ENCODE assay signal across 8 cellular contexts in genomic region chr17:76354747-76355310, GRCh38. TPM values are rescaled to one million over a fixed set of nuclear protein-coding genes. Genes with fewer than 3 reads are reported as not detected.
A peak's percentile ranks its signal among the peaks of the same experiment; 100 is the strongest.
DNase-seq lines count a peak whose midpoint lies in the region; ATAC-seq and TF ChIP-seq lines count a peak whose summit lies in the region.

No MANE protein-coding gene starts in this region.

- no peak overlapping the region for H3K27ac Mint-ChIP-seq in activated naive CD8-positive, alpha-beta T cell treated with anti-CD3 and anti-CD28 coated beads for 36 hours

- peak overlapping the region; percentile 52 for H3K4me3 Mint-ChIP-seq in activated naive CD8-positive, alpha-beta T cell treated with anti-CD3 and anti-CD28 coated beads for 36 hours

- TF ChIP-seq CTCF in MM.1S (IDR thresholded peaks at IDR 0.05; ENCODE audit: low read length) (no peak), osteoblast (IDR thresholded peaks at IDR 0.05; ENCODE audit: extremely low read depth, low read depth, low read length) (no peak)

- no peaks in the 10 kb centered on the region for H3K9me3 Mint-ChIP-seq in activated naive CD8-positive, alpha-beta T cell treated with anti-CD3 and anti-CD28 coated beads for 36 hours

- H3K79me2 ChIP-seq in MM.1S (ENCODE audit: low read length) (peaks cover 32% of the 10 kb centered on the region), osteoblast (ENCODE audit: insufficient read depth, low read length) (peaks cover 33% of the 10 kb centered on the region)

- H3K27me3 Mint-ChIP-seq in activated naive CD8-positive, alpha-beta T cell treated with anti-CD3 and anti-CD28 coated beads for 36 hours: no peaks in the 10 kb centered on the region

- H3K4me1 ChIP-seq in MM.1S (ENCODE audit: low read length) (0 out of 2 replicates have a peak, but pooled peaks cover 5% of the 10 kb centered on the region), osteoblast (ENCODE audit: insufficient read depth, low read length) (peaks cover 22% of the 10 kb centered on the region)

- H3K36me3 Mint-ChIP-seq in activated naive CD8-positive, alpha-beta T cell treated with anti-CD3 and anti-CD28 coated beads for 36 hours: peaks cover 2% of the 10 kb centered on the region

- no peaks in the 10 kb centered on the region for H3K9me2 ChIP-seq in MM.1S (replicated peaks; ENCODE audit: insufficient read depth, low read length)

- peak overlapping the region; percentile 30; the same call in 1 of the 2 replicates for H3K4me2 ChIP-seq in MM.1S (ENCODE audit: low read depth, low read length)
- peak overlapping the region; percentile 99 for H3K4me2 ChIP-seq in osteoblast (ENCODE audit: insufficient read depth, low read length)

- H4K20me1 ChIP-seq in MM.1S (ENCODE audit: insufficient read depth, low read length) (no peaks in the 10 kb centered on the region), osteoblast (ENCODE audit: insufficient read depth, low read length) (peaks cover 6% of the 10 kb centered on the region)

- no peaks in the 10 kb centered on the region for H3K9me3 ChIP-seq in MM.1S (replicated peaks; ENCODE audit: insufficient read depth, low read length)
- no peaks in the 10 kb centered on the region for H3K9me3 ChIP-seq in osteoblast (ENCODE audit: low read depth, low read length)

- peak overlapping the region; percentile 39; the same call in 1 of the 2 replicates for H2AFZ ChIP-seq in MM.1S (ENCODE audit: low read length)
- H2AFZ ChIP-seq in osteoblast (ENCODE audit: low read length): peak overlapping the region; percentile 84

- H3K4me3 ChIP-seq in MM.1S (ENCODE audit: low read length): no peak overlapping the region
- no peak overlapping the region for H3K4me3 ChIP-seq in osteoblast (ENCODE audit: insufficient read depth, low read length)

- H3K36me3 ChIP-seq in MM.1S (replicated peaks; ENCODE audit: insufficient read depth, low read length) (no peaks in the 10 kb centered on the region), osteoblast (ENCODE audit: insufficient read depth, low read length) (no peaks in the 10 kb centered on the region)

- DNase-seq in DMS 273 (lab: John Stamatoyannopoulos, UW; ENCODE audit: unreplicated experiment) (peak; percentile 27), DMS 273 treated with DMSO at 0.1 percent for 48 hours (lab: John Stamatoyannopoulos, UW) (no peak), MM.1S (no peak), osteoblast (ENCODE audit: insufficient read length, low spot score, missing footprints) (peak; percentile 42), globus pallidus (ENCODE audit: low spot score) (no peak)
- no peak for DNase-seq in activated naive CD8-positive, alpha-beta T cell treated with anti-CD3 and anti-CD28 coated beads for 36 hours

- no peaks in the 10 kb centered on the region for H3K27me3 ChIP-seq in MM.1S (replicated peaks; ENCODE audit: insufficient read depth, low read length)
- no peaks in the 10 kb centered on the region for H3K27me3 ChIP-seq in osteoblast (ENCODE audit: insufficient read depth, low read length)

- 0 out of 2 replicates have a peak, but pooled peaks cover 7% of the 10 kb centered on the region for H3F3A ChIP-seq in MM.1S (ENCODE audit: insufficient read depth, low read length)

- ATAC-seq in HG02852 (IDR thresholded peaks at IDR 0.05; ENCODE audit: unreplicated experiment): no peak
- ATAC-seq in HG02981 (IDR thresholded peaks at IDR 0.05; ENCODE audit: unreplicated experiment): no peak

- H3K4me1 Mint-ChIP-seq in activated naive CD8-positive, alpha-beta T cell treated with anti-CD3 and anti-CD28 coated beads for 36 hours: peaks cover 21% of the 10 kb centered on the region

- H3K27ac ChIP-seq in MM.1S (ENCODE audit: low read length) (no peak overlapping the region), osteoblast (ENCODE audit: low read depth, low read length) (no peak overlapping the region)

- H3K9ac ChIP-seq in MM.1S (ENCODE audit: low read length): no peak overlapping the region

RNA-seq across cellular contexts. Expression of gene PRPSAP1, which starts 1.1 kb away (rescaled TPM):
- 10 to 100 TPM; 30.9 to 31.3 TPM for total RNA-seq in activated naive CD8-positive, alpha-beta T cell treated with anti-CD3 and anti-CD28 coated beads for 36 hours
- 79.6 and 82.2 TPM in 2 replicates for total RNA-seq in osteoblast

RNA-seq across cellular contexts. Expression of gene SPHK1, which starts 29.6 kb away (rescaled TPM):
- 10 to 100 TPM; 10.9 to 12.0 TPM for total RNA-seq in activated naive CD8-positive, alpha-beta T cell treated with anti-CD3 and anti-CD28 coated beads for 36 hours
- total RNA-seq in osteoblast: 112 and 142 TPM in 2 replicates

RNA-seq across cellular contexts. Expression of gene QRICH2, which starts 46.8 kb away (rescaled TPM):
- 1 to 10 TPM in 1 of 2 experiments, under 1 TPM in 1; 0.87 to 1.6 TPM for total RNA-seq in activated naive CD8-positive, alpha-beta T cell treated with anti-CD3 and anti-CD28 coated beads for 36 hours
- 2.9 and 3.6 TPM in 2 replicates for total RNA-seq in osteoblast

Comparison
In these comparisons a context has a peak if more than half of its experiments do, and no peak if none do; other contexts are left out.
1. DNase-seq: peak in DMS 273 (single experiment) and osteoblast (single experiment); none in DMS 273 treated with DMSO at 0.1 percent for 48 hours (single experiment), MM.1S (single experiment), activated naive CD8-positive, alpha-beta T cell treated with anti-CD3 and anti-CD28 coated beads for 36 hours (single experiment) and globus pallidus (single experiment).